12 cellular contexts compared by ENCODE assay signal in the genomic region with DNA sequence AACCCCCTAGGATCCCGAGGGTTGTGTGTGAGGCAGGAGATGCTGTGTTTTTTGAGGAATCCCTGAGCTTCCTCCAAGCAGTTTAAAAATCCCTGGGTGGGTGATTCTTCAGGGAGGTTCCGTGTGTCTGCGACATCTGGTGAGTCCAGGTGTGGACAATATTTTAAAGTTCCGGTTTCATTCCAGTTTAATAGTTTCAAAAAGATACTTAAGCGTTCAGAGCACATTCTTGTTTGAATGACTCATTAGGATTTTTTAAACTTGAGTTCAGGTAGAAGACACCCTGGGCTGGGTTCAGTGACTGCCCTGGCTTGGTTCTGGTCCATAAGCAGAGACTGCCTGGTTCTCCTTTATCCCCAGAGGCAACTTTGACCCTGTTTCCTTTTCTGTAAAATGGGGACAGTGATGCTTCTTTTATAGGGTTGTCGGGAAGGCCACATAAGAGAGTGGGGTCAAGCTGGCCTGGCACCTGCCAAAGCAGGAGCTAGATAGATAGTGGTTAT.
DNase-seq lines count a peak whose midpoint lies in the region; ATAC-seq and TF ChIP-seq lines count a peak whose summit lies in the region.
"Had no signal": no experiment of that assay in that cellular context is flagged by ENCODE, and none has a peak within 500 bp of the region (broad histone marks: within the 10 kb centered on the region; RNA-seq: fewer than 3 reads in every experiment).

No MANE protein-coding gene starts in this region.

- H3K27me3 ChIP-seq in PC-9 (ENCODE audit: insufficient read depth, low read depth) (no peaks in the 10 kb centered on the region), esophagus (ENCODE audit: control insufficient read depth in 1 of 2, insufficient read depth in 2 of 2, low read length in 2 of 2) (no peaks in the 10 kb centered on the region)

- POLR2A ChIA-PET in activated CD4-positive, alpha-beta T cell treated with anti-CD3 and anti-CD28 coated beads, Interleukin-2, amount 10 ng/mL, durations not matched to agents 7 days and 5 days (lab: Charles Lee): no interaction called here
- POLR2A ChIA-PET in PC-9 (lab: Charles Lee; ENCODE audit: unreplicated experiment): interaction anchor here (0.6 kb wide), 2 partner anchors 136 to 137 kb away, joined by 5 to 36 read pairs; no protein-coding TSS in a partner anchor

- no peak overlapping the region for H3K27ac ChIP-seq in PC-9
- peak overlapping the region; percentile 79 to 91 for H3K27ac ChIP-seq in esophagus (ENCODE audit: low read depth in 2 of 2, low read length in 1 of 2)
- H3K27ac ChIP-seq: A549, SK-N-MC had no signal

- H3K4me1 ChIP-seq in PC-9 (replicated peaks; ENCODE audit: insufficient read depth) (peaks cover 50% of the 10 kb centered on the region), esophagus (ENCODE audit: control insufficient read depth in 2 of 2, insufficient read depth in 2 of 2, low read length in 1 of 2) (peaks cover 22 to 42% of the 10 kb centered on the region in 2 donors)

- no peak overlapping the region for H2AFZ ChIP-seq in PC-9

- H3K4me2 ChIP-seq in PC-9: peak overlapping the region; percentile 87; the same call in 1 of the 2 replicates
- H3K4me2 ChIP-seq: A549 had no signal

- H3K9me3 ChIP-seq in PC-9 (ENCODE audit: insufficient read depth, low read depth) (no peaks in the 10 kb centered on the region), esophagus (ENCODE audit: control insufficient read depth in 2 of 2, insufficient read depth in 1 of 2, low read depth in 1 of 2, low read length in 1 of 2) (no peaks in the 10 kb centered on the region)
- H3K9me3 ChIP-seq: A549 had no signal

- peak overlapping the region; percentile 78 for H3K27ac Mint-ChIP-seq in activated CD4-positive, alpha-beta T cell treated with anti-CD3 and anti-CD28 coated beads, Interleukin-2, amount 10 ng/mL, durations not matched to agents 7 days and 5 days
- peak overlapping the region; percentile 45 for H3K27ac Mint-ChIP-seq in stimulated activated memory B cell treated with anti-CD40 and anti-IgM and Interleukin-4, amounts not matched to agents 10 μg/mL and 1 μg/mL and 100 μg/mL, for 72 hours

- no peak for DNase-seq in activated CD4-positive, alpha-beta T cell treated with anti-CD3 and anti-CD28 coated beads, Interleukin-2, amount 10 ng/mL, durations not matched to agents 7 days and 5 days
- DNase-seq in activated CD4-positive, alpha-beta T cell treated with anti-CD3 and anti-CD28 coated beads for 48 hours: no peak
- DNase-seq in PC-9 (no peak), AG08396 (ENCODE audit: low spot score) (no peak), OCI-M2 (lab: John Stamatoyannopoulos, UW; ENCODE audit: unreplicated experiment) (no peak)
- DNase-seq: NCI-H1092, NCI-H510A treated with DMSO at 0.1 percent for 48 hours had no signal

- H3K4me3 Mint-ChIP-seq in activated CD4-positive, alpha-beta T cell treated with anti-CD3 and anti-CD28 coated beads, Interleukin-2, amount 10 ng/mL, durations not matched to agents 7 days and 5 days: peak overlapping the region; percentile 85
- H3K4me3 Mint-ChIP-seq in stimulated activated memory B cell treated with anti-CD40 and anti-IgM and Interleukin-4, amounts not matched to agents 10 μg/mL and 1 μg/mL and 100 μg/mL, for 72 hours: peak overlapping the region; percentile 21

- ATAC-seq in stimulated activated memory B cell treated with anti-CD40 and anti-IgM and Interleukin-4, amounts not matched to agents 10 μg/mL and 1 μg/mL and 100 μg/mL, for 72 hours: no peak
- no peak for ATAC-seq in HG03097 (IDR thresholded peaks at IDR 0.05; ENCODE audit: low FRiP score, unreplicated experiment)
- ATAC-seq: A549 had no signal

- peaks cover 26% of the 10 kb centered on the region for H3F3A ChIP-seq in PC-9 (ENCODE audit: insufficient read depth, low read depth)

- H3K36me3 ChIP-seq in PC-9 (ENCODE audit: low read depth) (peaks cover 13% of the 10 kb centered on the region; the same call in 1 of the 2 replicates), esophagus (ENCODE audit: control insufficient read depth in 2 of 2, insufficient read depth in 2 of 2, low read length in 1 of 2) (peaks cover 9 to 12% of the 10 kb centered on the region in 2 donors)

- H3K4me3 ChIP-seq in PC-9 (no peak overlapping the region), esophagus (ENCODE audit: low read depth in 1 of 2, low read length in 2 of 2) (no peak overlapping the region)
- H3K4me3 ChIP-seq: A549, SK-N-MC had no signal

- H3K79me2 ChIP-seq in PC-9 (ENCODE audit: low read depth): peaks cover 7% of the 10 kb centered on the region

- H3K9me3 Mint-ChIP-seq in activated CD4-positive, alpha-beta T cell treated with anti-CD3 and anti-CD28 coated beads, Interleukin-2, amount 10 ng/mL, durations not matched to agents 7 days and 5 days: no peaks in the 10 kb centered on the region
- no peaks in the 10 kb centered on the region for H3K9me3 Mint-ChIP-seq in stimulated activated memory B cell treated with anti-CD40 and anti-IgM and Interleukin-4, amounts not matched to agents 10 μg/mL and 1 μg/mL and 100 μg/mL, for 72 hours

- 54 to 61% methylated on average over 6 of the region's 6 CpGs for WGBS in esophagus, 2 donors

- peaks cover 40% of the 10 kb centered on the region for H3K36me3 Mint-ChIP-seq in activated CD4-positive, alpha-beta T cell treated with anti-CD3 and anti-CD28 coated beads, Interleukin-2, amount 10 ng/mL, durations not matched to agents 7 days and 5 days (ENCODE audit: low read depth)
- H3K36me3 Mint-ChIP-seq in stimulated activated memory B cell treated with anti-CD40 and anti-IgM and Interleukin-4, amounts not matched to agents 10 μg/mL and 1 μg/mL and 100 μg/mL, for 72 hours: peaks cover 43% of the 10 kb centered on the region

- H3K9me2 ChIP-seq in PC-9 (ENCODE audit: insufficient read depth): no peaks in the 10 kb centered on the region

- CTCF ChIA-PET in activated CD4-positive, alpha-beta T cell treated with anti-CD3 and anti-CD28 coated beads, Interleukin-2, amount 10 ng/mL, durations not matched to agents 7 days and 5 days (lab: Charles Lee): interaction anchor here (0.7 to 12.5 kb wide), 14 partner anchors 9 to 362 kb away, joined by 3 to 123 read pairs (median 4); no protein-coding TSS in a partner anchor
- CTCF ChIA-PET in PC-9 (lab: Charles Lee): interaction anchor here (1.9 kb wide), 1 partner anchor 9 kb away, joined by 8 read pairs; no protein-coding TSS in a partner anchor

- H4K20me1 ChIP-seq in PC-9 (ENCODE audit: insufficient read depth): no peaks in the 10 kb centered on the region

- no peak for TF ChIP-seq CTCF in PC-9 (conservative IDR thresholded peaks at IDR 0.05)

- peaks cover 90% of the 10 kb centered on the region for H3K4me1 Mint-ChIP-seq in activated CD4-positive, alpha-beta T cell treated with anti-CD3 and anti-CD28 coated beads, Interleukin-2, amount 10 ng/mL, durations not matched to agents 7 days and 5 days
- peaks cover 84% of the 10 kb centered on the region for H3K4me1 Mint-ChIP-seq in stimulated activated memory B cell treated with anti-CD40 and anti-IgM and Interleukin-4, amounts not matched to agents 10 μg/mL and 1 μg/mL and 100 μg/mL, for 72 hours

- BruUV-seq in PC-9 (replicated peaks; lab: Mats Ljungman, UMichigan): no TSS peak

- no peaks in the 10 kb centered on the region for H3K27me3 Mint-ChIP-seq in activated CD4-positive, alpha-beta T cell treated with anti-CD3 and anti-CD28 coated beads, Interleukin-2, amount 10 ng/mL, durations not matched to agents 7 days and 5 days
- no peaks in the 10 kb centered on the region for H3K27me3 Mint-ChIP-seq in stimulated activated memory B cell treated with anti-CD40 and anti-IgM and Interleukin-4, amounts not matched to agents 10 μg/mL and 1 μg/mL and 100 μg/mL, for 72 hours

- intact Hi-C loops in PC-9 (cut with micrococcal nuclease; ENCODE audit: unreplicated experiment): loop anchor here (5.0 kb wide), 2 partner anchors 180 to 360 kb away; partner anchors contain the start of genes ALAD, FKBP15 and SLC31A1
